ENCODE assay signal across 11 cellular contexts in genomic region chr6:85460154-85460950, GRCh38. TPM values are rescaled to one million over a fixed set of nuclear protein-coding genes. Genes with fewer than 3 reads are reported as not detected.
DNase-seq lines count a peak whose midpoint lies in the region; ATAC-seq and TF ChIP-seq lines count a peak whose summit lies in the region.
"Had no signal": no experiment of that assay in that cellular context is flagged by ENCODE, and none has a peak within 500 bp of the region (broad histone marks: within the 10 kb centered on the region; RNA-seq: fewer than 3 reads in every experiment).

No MANE protein-coding gene starts in this region.

- H3K27me3 ChIP-seq in stomach, result no peaks in the 10 kb centered on the region

- H3K4me3 Mint-ChIP-seq in T-helper 1 cell treated with Interleukin-12 subunit alpha and Interleukin-12 subunit beta and Interleukin-4 antibody, amounts not matched to agents 30 μg/mL and 1 μg/mL, for 36 hours, result no peak overlapping the region

- no peak for TF ChIP-seq POLR2A in stomach (IDR thresholded peaks at IDR 0.05)

- peaks cover 16 to 76% (median 41%) of the 10 kb centered on the region in 4 donors for H3K4me1 ChIP-seq in stomach

- peaks cover 85% of the 10 kb centered on the region for H3K4me1 Mint-ChIP-seq in T-helper 1 cell treated with Interleukin-12 subunit alpha and Interleukin-12 subunit beta and Interleukin-4 antibody, amounts not matched to agents 30 μg/mL and 1 μg/mL, for 36 hours (ENCODE audit: low read depth)

- H3K4me3 ChIP-seq in stomach, result no peak overlapping the region

- no peaks in the 10 kb centered on the region for H3K9me3 ChIP-seq in stomach

- H3K36me3 ChIP-seq in stomach, result no peaks in the 10 kb centered on the region

- no peak for TF ChIP-seq EP300 in stomach (IDR thresholded peaks at IDR 0.05)

- no peaks in the 10 kb centered on the region for H3K27me3 Mint-ChIP-seq in T-helper 1 cell treated with Interleukin-12 subunit alpha and Interleukin-12 subunit beta and Interleukin-4 antibody, amounts not matched to agents 30 μg/mL and 1 μg/mL, for 36 hours (ENCODE audit: low read depth)

- 51 to 63% (median 57%) methylated on average over 5 of the region's 5 CpGs for whole genome bisulfite sequencing in stomach, 5 donors

- H3K9me3 Mint-ChIP-seq in T-helper 1 cell treated with Interleukin-12 subunit alpha and Interleukin-12 subunit beta and Interleukin-4 antibody, amounts not matched to agents 30 μg/mL and 1 μg/mL, for 36 hours, result no peaks in the 10 kb centered on the region

- peak overlapping the region; percentile 70 for H3K27ac Mint-ChIP-seq in T-helper 1 cell treated with Interleukin-12 subunit alpha and Interleukin-12 subunit beta and Interleukin-4 antibody, amounts not matched to agents 30 μg/mL and 1 μg/mL, for 36 hours

- no peak for TF ChIP-seq CTCF in stomach (IDR thresholded peaks at IDR 0.05)

- peaks cover 8% of the 10 kb centered on the region for H3K36me3 Mint-ChIP-seq in T-helper 1 cell treated with Interleukin-12 subunit alpha and Interleukin-12 subunit beta and Interleukin-4 antibody, amounts not matched to agents 30 μg/mL and 1 μg/mL, for 36 hours (ENCODE audit: low read depth)

- no peak for ATAC-seq in GM18870 (IDR thresholded peaks at IDR 0.05; ENCODE audit: unreplicated experiment)

- intact Hi-C loops in stomach (cut with DNase I; ENCODE audit: low total_unique reads), result no loop called here

- H3K27ac ChIP-seq in stomach, result peak overlapping the region in 4 of 5 donors; percentile 8 to 60 (median 57)

- no peak for DNase-seq in T-helper 1 cell
- peak; percentile 57 for DNase-seq in RPMI7951 (ENCODE audit: low read depth)
- peak; percentile 38 for DNase-seq in fibroblast of gingiva (ENCODE audit: low read depth)
- no peak for DNase-seq in stomach
- no peak for DNase-seq in effector CD4-positive, alpha-beta T cell
- DNase-seq in NCI-H748 treated with DMSO at 0.1 percent for 48 hours (lab: John Stamatoyannopoulos, UW), result no peak
- DNase-seq: ACHN; activated T-cell treated with anti-CD3 and anti-CD28 coated beads, Interleukin-2, amount 50 U/mL, for 1 hour; NCI-H82 had no signal

RNA-seq across cellular contexts. Expression of gene NT5E, which starts 10.5 kb away (rescaled TPM):
- 395 and 427 TPM in 2 replicates for total RNA-seq in RPMI7951 (2014; rRNA removed; shearing (Covaris generic))
- total RNA-seq in stomach, result 10 to 100 TPM in 3 of 5 donors, 1 to 10 TPM in 2; 6.8 to 18.8 (median 16.0) TPM
- 1 to 10 TPM; 2.9 to 4.1 (median 2.9) TPM for polyA plus RNA-seq in stomach

Comparison
In these comparisons a context has a peak if more than half of its experiments do, and no peak if none do; other contexts are left out.
1. DNase-seq: peak in RPMI7951 (single experiment) and fibroblast of gingiva (single experiment); none in T-helper 1 cell (0 of 5), stomach (single experiment), effector CD4-positive, alpha-beta T cell (single experiment) and NCI-H748 treated with DMSO at 0.1 percent for 48 hours (single experiment).
2. RNA of gene NT5E, which starts 10.5 kb away (total RNA-seq): 395 to 427 TPM in RPMI7951; 6.8 to 18.8 TPM in stomach; every median in the first group is over 10 times any median in the second.